1 cellular context compared by ENCODE assay signal in the genomic region with DNA sequence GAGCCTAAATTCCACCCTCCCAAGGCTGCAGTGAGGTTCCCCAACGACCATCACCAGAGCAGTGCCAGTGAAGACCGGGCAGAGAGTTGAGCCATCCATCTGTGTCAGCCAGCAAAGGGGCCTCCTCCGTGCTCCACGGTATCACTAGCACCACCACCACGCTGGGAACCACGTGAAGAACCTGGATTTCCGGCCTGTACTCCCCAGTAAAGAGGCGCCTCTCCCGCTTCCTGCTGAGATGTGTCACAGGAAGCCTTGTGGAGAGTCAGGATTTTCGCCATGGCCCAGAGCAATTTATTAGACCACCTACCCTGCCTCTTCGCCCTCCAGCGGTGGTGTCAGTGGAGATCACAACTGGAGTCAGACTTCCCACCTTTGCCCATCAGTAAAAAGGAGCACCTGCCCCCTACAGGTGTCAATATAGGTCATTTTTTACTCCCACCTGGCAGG.
TF ChIP-seq lines count a peak whose summit lies in the region.

No MANE protein-coding gene starts in this region.

TF ChIP-seq in GM23338, 12 proteins besides CTCF, POLR2A, EP300 and RAD21 (continued from another document):
- TF ChIP-seq REST (IDR thresholded peaks at IDR 0.05; ENCODE audit: unreplicated experiment) (no peak), ZNF462 (CRISPR knock-in tag; IDR thresholded peaks at IDR 0.05) (no peak), CREB1 (CRISPR knock-in tag; IDR thresholded peaks at IDR 0.05; ENCODE audit: low read depth) (no peak)
